In the genomic region with DNA sequence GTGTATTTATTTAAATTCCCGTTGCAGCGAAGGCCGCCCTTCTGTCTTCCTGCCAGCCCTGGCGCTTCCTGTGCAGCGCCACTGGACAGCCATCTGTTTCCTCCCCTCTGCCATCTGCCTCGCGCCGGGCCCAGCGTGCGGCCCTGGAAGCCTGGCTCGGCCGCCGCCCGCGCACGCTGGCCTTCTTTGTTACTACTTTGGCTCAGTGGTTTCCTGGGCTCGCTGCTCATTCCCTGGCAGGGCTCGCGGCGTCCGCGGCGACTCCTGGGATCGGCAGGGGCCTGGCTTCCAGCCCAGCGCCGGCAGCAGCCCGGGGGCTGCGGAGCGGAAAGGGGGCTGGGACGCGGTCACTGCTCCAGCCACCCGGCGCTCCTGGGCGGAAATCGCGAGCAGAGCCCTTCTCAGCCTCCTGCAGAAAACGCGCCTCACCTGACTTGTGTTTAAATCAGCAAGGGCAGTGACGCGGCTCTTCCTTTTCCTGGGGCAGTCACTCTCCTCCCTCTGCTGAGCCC, we compare ENCODE assay signal across 8 cellular contexts. TPM values are rescaled to one million over a fixed set of nuclear protein-coding genes. Genes with fewer than 3 reads are reported as not detected.
DNase-seq lines count a peak whose midpoint lies in the region; ATAC-seq, FAIRE-seq and TF ChIP-seq lines count a peak whose summit lies in the region.

No MANE protein-coding gene starts in this region.

- H3K4me2 ChIP-seq in keratinocyte (ENCODE audit: control insufficient read depth, extremely low read depth, insufficient read depth, low read depth, low read length), result peak overlapping the region; percentile 72

- H3K27me3 ChIP-seq in keratinocyte (ENCODE audit: control insufficient read depth, extremely low read depth, insufficient read depth, low read length), result no peaks in the 10 kb centered on the region

- peaks cover 24% of the 10 kb centered on the region for H3K36me3 Mint-ChIP-seq in activated B cell treated with CpG ODN at 0.5 μM for 24 hours (ENCODE audit: low read depth)

- peaks cover 86% of the 10 kb centered on the region for H3K4me1 Mint-ChIP-seq in activated B cell treated with CpG ODN at 0.5 μM for 24 hours

- H3K9me1 ChIP-seq in keratinocyte (ENCODE audit: control insufficient read depth, extremely low read depth, insufficient read depth, low read length), result no peaks in the 10 kb centered on the region

- peak; percentile 55 for DNase-seq in GM12865 (ENCODE audit: low read depth)
- peak; percentile 31 for DNase-seq in NCI-H2196 treated with DMSO at 0.1 percent for 48 hours (lab: John Stamatoyannopoulos, UW; ENCODE audit: unreplicated experiment)
- peak; percentile 45 for DNase-seq in activated B cell treated with CpG ODN at 0.5 μM for 24 hours
- peak; percentile 79 for DNase-seq in cerebellar nuclear complex (lab: John Stamatoyannopoulos, UW)
- no peak for DNase-seq in keratinocyte (ENCODE audit: low read depth, low spot score)

- H3K9me3 ChIP-seq in keratinocyte (ENCODE audit: control insufficient read depth, low read depth, low read length), result no peaks in the 10 kb centered on the region

- TF ChIP-seq CTCF in GM12865 (IDR thresholded peaks at IDR 0.05; ENCODE audit: insufficient read depth, low read depth, low read length, missing control alignments) (no peak), activated B cell treated with CpG ODN at 0.5 μM for 24 hours (IDR thresholded peaks at IDR 0.05) (no peak), keratinocyte (optimal IDR thresholded peaks at IDR 0.05 in 1 of 3, IDR thresholded peaks at IDR 0.05 in 1 of 3, conservative IDR thresholded peaks at IDR 0.05 in 1 of 3; ENCODE audit: extremely low read depth in 1 of 3, insufficient read depth in 2 of 3, low read length in 3 of 3) (no peak)

- H3K79me2 ChIP-seq in keratinocyte (ENCODE audit: control insufficient read depth, insufficient read depth, low read length), result peaks cover 81% of the 10 kb centered on the region

- POLR2A ChIA-PET in activated B cell treated with CpG ODN at 0.5 μM for 24 hours (lab: Charles Lee), result interaction anchor here (0.7 to 1.9 kb wide), 8 partner anchors 10 to 66 kb away, joined by 3 to 11 read pairs (median 6); a partner anchor contains a TSS

- FAIRE-seq in keratinocyte (lab: Jason Lieb, UNC), result no peak

- H3K27ac ChIP-seq in keratinocyte (ENCODE audit: control insufficient read depth, insufficient read depth, low read length), result peak overlapping the region; percentile 72
- H3K27ac ChIP-seq in skin epidermis, result peak overlapping the region; percentile 24 to 97 (median 87)

- peak overlapping the region; percentile 89 for H3K4me3 Mint-ChIP-seq in activated B cell treated with CpG ODN at 0.5 μM for 24 hours

- no peaks in the 10 kb centered on the region for H3K9me3 Mint-ChIP-seq in activated B cell treated with CpG ODN at 0.5 μM for 24 hours

- peak overlapping the region; percentile 74 for H3K9ac ChIP-seq in keratinocyte (ENCODE audit: control insufficient read depth, extremely low read depth, insufficient read depth, low read length)

- no peaks in the 10 kb centered on the region for H4K20me1 ChIP-seq in keratinocyte (ENCODE audit: control insufficient read depth, extremely low read depth, insufficient read depth, low read length)

- peaks cover 5% of the 10 kb centered on the region in 2 experiments for H3K36me3 ChIP-seq in keratinocyte (ENCODE audit: control insufficient read depth in 2 of 2, extremely low read depth in 1 of 2, insufficient read depth in 2 of 2, low read length in 2 of 2)

- intact Hi-C loops in activated B cell treated with CpG ODN at 0.5 μM for 24 hours (cut with micrococcal nuclease), result loop anchor here (1.0 to 10.0 kb wide), 5 partner anchors 9 to 867 kb away; a partner anchor contains a TSS

- peaks cover 37% of the 10 kb centered on the region for H3K4me1 ChIP-seq in keratinocyte (ENCODE audit: control insufficient read depth, extremely low read depth, insufficient read depth, low read length)

- no peaks in the 10 kb centered on the region for H3K27me3 Mint-ChIP-seq in activated B cell treated with CpG ODN at 0.5 μM for 24 hours

- peak overlapping the region; percentile 52 for H2AFZ ChIP-seq in keratinocyte (ENCODE audit: control insufficient read depth, low read length)

- dilution Hi-C loops in keratinocyte (cut with MboI; ENCODE audit: extremely low pct_ligation_motif_present, low sequenced_read_pairs), result no loop called here

- CTCF ChIA-PET in activated B cell treated with CpG ODN at 0.5 μM for 24 hours (lab: Charles Lee), result interaction anchor here (1.0 to 3.2 kb wide), 5 partner anchors 13 to 66 kb away, joined by 3 to 20 read pairs (median 9); no protein-coding TSS in a partner anchor

- H3K4me3 ChIP-seq in GM12865 (ENCODE audit: low read depth, low read length) (peak overlapping the region; percentile 38), keratinocyte (ENCODE audit: control insufficient read depth in 2 of 3, extremely low read depth in 1 of 3, insufficient read depth in 2 of 3, low read depth in 1 of 3, low read length in 3 of 3) (peak overlapping the region; percentile 23 to 56 (median 50)), skin epidermis (peak overlapping the region; percentile 31 to 50 (median 34))

- H3K27ac Mint-ChIP-seq in activated B cell treated with CpG ODN at 0.5 μM for 24 hours, result peak overlapping the region; percentile 97

- ATAC-seq in HG02678 (IDR thresholded peaks at IDR 0.05; ENCODE audit: unreplicated experiment) (peak; percentile 75), activated B cell treated with CpG ODN at 0.5 μM for 24 hours (ENCODE audit: low read depth) (peak; percentile 71), GM21717 (IDR thresholded peaks at IDR 0.05; ENCODE audit: unreplicated experiment) (no peak)

RNA-seq across cellular contexts. Expression of a gene that starts 9.9 kb away (rescaled TPM):
- 70.5 and 82.1 TPM in 2 replicates for total RNA-seq in activated B cell treated with CpG ODN at 0.5 μM for 24 hours
- 27.3 to 51.8 TPM (median 47.2 TPM) in 3 replicates for polyA plus RNA-seq in keratinocyte
- 3.7 TPM for polyA plus RNA-seq in keratinocyte (2011; ENCODE audit: low read depth)
- 41.5 and 48.3 TPM in 2 replicates for polyA plus RNA-seq in keratinocyte (2011; cell fraction: cytosol; rRNA removed)
- polyA plus RNA-seq in keratinocyte (2011; cell fraction: nucleus; rRNA removed), result 32.1 and 49.5 TPM in 2 replicates
- polyA plus RNA-seq in keratinocyte (2012; ENCODE audit: low replicate concordance), result 17.9 and 37.6 TPM in 2 replicates
- polyA minus RNA-seq in keratinocyte, result 21.9 to 61.9 TPM (median 33.9 TPM) in 3 replicates
- polyA minus RNA-seq in keratinocyte (2011; cell fraction: cytosol; rRNA and poly(A)+ RNA removed), result 51.4 TPM
- polyA minus RNA-seq in keratinocyte (2011; cell fraction: nucleus; rRNA and poly(A)+ RNA removed), result 16.2 and 16.3 TPM in 2 replicates
